1 cellular context compared by ENCODE assay signal in the genomic region with DNA sequence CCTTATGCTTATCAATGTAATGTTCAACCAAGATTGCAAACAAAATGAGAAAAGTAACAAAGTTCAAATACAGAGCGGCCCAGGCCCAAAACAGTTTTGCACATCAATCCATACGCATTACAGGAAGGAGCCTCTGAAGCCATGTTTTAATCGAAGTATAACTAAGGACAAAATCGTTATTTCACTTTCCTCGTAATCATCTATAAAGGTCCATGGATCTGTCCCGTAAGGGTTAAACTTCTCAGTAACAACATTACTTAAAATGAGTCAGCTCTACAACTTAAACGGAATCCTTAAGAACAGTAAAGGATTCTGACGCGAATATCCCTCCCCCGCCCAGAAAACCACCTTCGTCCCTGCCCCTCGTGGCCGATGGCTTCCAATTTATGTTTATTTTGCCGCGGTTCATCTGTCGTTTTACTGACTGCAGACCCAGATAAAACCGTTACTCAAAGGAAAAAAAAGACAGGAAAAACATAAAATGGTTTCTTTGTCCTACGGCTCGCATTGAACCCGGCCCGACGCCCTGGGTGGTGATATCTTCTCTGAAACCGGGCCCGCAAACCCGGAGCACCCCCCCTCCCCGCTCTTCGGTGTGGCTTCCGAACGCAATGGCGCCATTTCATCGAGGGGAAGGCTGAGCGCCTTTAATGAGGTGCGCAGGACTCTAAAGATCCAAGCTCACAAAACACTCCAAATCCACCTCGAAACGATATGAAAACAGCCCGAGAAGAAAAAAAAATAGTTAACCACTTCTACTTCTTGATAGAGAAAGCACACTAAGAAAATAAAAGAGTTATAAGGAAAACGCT.
TF ChIP-seq lines count a peak whose summit lies in the region.

No MANE protein-coding gene starts in this region.

TF ChIP-seq in HepG2, 621 proteins besides CTCF, POLR2A, EP300 and RAD21 (continued from another document and continues in another):
- no peak for TF ChIP-seq MEIS2 (CRISPR knock-in tag; IDR thresholded peaks at IDR 0.05)
- TF ChIP-seq GABPA (IDR thresholded peaks at IDR 0.05; ENCODE audit: low read depth, low read length), result no peak
- 0 out of 2 replicates have a peak, but pooled peaks have one; percentile 31 for TF ChIP-seq GABPA (CRISPR knock-in tag; IDR thresholded peaks at IDR 0.05; ENCODE audit: low read depth)
- TF ChIP-seq NRL (CRISPR knock-in tag; IDR thresholded peaks at IDR 0.05; ENCODE audit: borderline replicate concordance), result no peak
- TF ChIP-seq GLI4 (CRISPR knock-in tag; IDR thresholded peaks at IDR 0.05; ENCODE audit: borderline replicate concordance), result peak; percentile 4; the same call in 1 of the 2 replicates
- 0 out of 2 replicates have a peak, but pooled peaks have one; percentile 3 for TF ChIP-seq SAP130 (CRISPR knock-in tag; IDR thresholded peaks at IDR 0.05; ENCODE audit: low read depth)
- TF ChIP-seq SRSF1 (optimal IDR thresholded peaks at IDR 0.05; ENCODE audit: low read depth, low read length), result no peak
- TF ChIP-seq, protein P1, sequence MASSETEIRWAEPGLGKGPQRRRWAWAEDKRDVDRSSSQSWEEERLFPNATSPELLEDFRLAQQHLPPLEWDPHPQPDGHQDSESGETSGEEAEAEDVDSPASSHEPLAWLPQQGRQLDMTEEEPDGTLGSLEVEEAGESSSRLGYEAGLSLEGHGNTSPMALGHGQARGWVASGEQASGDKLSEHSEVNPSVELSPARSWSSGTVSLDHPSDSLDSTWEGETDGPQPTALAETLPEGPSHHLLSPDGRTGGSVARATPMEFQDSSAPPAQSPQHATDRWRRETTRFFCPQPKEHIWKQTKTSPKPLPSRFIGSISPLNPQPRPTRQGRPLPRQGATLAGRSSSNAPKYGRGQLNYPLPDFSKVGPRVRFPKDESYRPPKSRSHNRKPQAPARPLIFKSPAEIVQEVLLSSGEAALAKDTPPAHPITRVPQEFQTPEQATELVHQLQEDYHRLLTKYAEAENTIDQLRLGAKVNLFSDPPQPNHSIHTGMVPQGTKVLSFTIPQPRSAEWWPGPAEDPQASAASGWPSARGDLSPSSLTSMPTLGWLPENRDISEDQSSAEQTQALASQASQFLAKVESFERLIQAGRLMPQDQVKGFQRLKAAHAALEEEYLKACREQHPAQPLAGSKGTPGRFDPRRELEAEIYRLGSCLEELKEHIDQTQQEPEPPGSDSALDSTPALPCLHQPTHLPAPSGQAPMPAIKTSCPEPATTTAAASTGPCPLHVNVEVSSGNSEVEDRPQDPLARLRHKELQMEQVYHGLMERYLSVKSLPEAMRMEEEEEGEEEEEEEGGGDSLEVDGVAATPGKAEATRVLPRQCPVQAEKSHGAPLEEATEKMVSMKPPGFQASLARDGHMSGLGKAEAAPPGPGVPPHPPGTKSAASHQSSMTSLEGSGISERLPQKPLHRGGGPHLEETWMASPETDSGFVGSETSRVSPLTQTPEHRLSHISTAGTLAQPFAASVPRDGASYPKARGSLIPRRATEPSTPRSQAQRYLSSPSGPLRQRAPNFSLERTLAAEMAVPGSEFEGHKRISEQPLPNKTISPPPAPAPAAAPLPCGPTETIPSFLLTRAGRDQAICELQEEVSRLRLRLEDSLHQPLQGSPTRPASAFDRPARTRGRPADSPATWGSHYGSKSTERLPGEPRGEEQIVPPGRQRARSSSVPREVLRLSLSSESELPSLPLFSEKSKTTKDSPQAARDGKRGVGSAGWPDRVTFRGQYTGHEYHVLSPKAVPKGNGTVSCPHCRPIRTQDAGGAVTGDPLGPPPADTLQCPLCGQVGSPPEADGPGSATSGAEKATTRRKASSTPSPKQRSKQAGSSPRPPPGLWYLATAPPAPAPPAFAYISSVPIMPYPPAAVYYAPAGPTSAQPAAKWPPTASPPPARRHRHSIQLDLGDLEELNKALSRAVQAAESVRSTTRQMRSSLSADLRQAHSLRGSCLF (CRISPR knock-in tag; IDR thresholded peaks at IDR 0.05; ENCODE audit: borderline replicate concordance), result no peak
- 0 out of 2 replicates have a peak, but pooled peaks have one; percentile 17 for TF ChIP-seq NCOR1 (IDR thresholded peaks at IDR 0.05; ENCODE audit: borderline replicate concordance, low read length)
- TF ChIP-seq NFIC (IDR thresholded peaks at IDR 0.05; ENCODE audit: low read length), result peak; percentile 23; the same call in 1 of the 2 replicates
- TF ChIP-seq, protein P2, sequence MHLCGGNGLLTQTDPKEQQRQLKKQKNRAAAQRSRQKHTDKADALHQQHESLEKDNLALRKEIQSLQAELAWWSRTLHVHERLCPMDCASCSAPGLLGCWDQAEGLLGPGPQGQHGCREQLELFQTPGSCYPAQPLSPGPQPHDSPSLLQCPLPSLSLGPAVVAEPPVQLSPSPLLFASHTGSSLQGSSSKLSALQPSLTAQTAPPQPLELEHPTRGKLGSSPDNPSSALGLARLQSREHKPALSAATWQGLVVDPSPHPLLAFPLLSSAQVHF (CRISPR knock-in tag; IDR thresholded peaks at IDR 0.05), result no peak
- TF ChIP-seq DNMT1 (CRISPR knock-in tag; IDR thresholded peaks at IDR 0.05), result no peak
- peak; percentile 68 for TF ChIP-seq AGO1 (IDR thresholded peaks at IDR 0.05; ENCODE audit: low read depth, low read length, poor library complexity, severe bottlenecking)
- no peak for TF ChIP-seq SMC3 (IDR thresholded peaks at IDR 0.05; ENCODE audit: low read length)
- TF ChIP-seq CBX5 (CRISPR knock-in tag; IDR thresholded peaks at IDR 0.05; ENCODE audit: borderline replicate concordance), result no peak
- TF ChIP-seq, protein P3, sequence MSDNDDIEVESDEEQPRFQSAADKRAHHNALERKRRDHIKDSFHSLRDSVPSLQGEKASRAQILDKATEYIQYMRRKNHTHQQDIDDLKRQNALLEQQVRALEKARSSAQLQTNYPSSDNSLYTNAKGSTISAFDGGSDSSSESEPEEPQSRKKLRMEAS (IDR thresholded peaks at IDR 0.05), result 0 out of 2 replicates have a peak, but pooled peaks have one; percentile 8
- no peak for TF ChIP-seq FOXM1 (CRISPR knock-in tag; IDR thresholded peaks at IDR 0.05)
- TF ChIP-seq KDM1A (CRISPR knock-in tag; IDR thresholded peaks at IDR 0.05), result no peak
- TF ChIP-seq, protein P4, sequence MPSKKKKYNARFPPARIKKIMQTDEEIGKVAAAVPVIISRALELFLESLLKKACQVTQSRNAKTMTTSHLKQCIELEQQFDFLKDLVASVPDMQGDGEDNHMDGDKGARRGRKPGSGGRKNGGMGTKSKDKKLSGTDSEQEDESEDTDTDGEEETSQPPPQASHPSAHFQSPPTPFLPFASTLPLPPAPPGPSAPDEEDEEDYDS (CRISPR knock-in tag; IDR thresholded peaks at IDR 0.05), result no peak
- peak; percentile 10; the same call in 1 of the 2 replicates for TF ChIP-seq PHF8 (CRISPR knock-in tag; IDR thresholded peaks at IDR 0.05)
- no peak for TF ChIP-seq ETV5 (CRISPR knock-in tag; IDR thresholded peaks at IDR 0.05; ENCODE audit: borderline replicate concordance)
- TF ChIP-seq ZKSCAN1 (IDR thresholded peaks at IDR 0.05; ENCODE audit: low read length), result 0 out of 2 replicates have a peak, but pooled peaks have one; percentile 3
- TF ChIP-seq, protein P5, sequence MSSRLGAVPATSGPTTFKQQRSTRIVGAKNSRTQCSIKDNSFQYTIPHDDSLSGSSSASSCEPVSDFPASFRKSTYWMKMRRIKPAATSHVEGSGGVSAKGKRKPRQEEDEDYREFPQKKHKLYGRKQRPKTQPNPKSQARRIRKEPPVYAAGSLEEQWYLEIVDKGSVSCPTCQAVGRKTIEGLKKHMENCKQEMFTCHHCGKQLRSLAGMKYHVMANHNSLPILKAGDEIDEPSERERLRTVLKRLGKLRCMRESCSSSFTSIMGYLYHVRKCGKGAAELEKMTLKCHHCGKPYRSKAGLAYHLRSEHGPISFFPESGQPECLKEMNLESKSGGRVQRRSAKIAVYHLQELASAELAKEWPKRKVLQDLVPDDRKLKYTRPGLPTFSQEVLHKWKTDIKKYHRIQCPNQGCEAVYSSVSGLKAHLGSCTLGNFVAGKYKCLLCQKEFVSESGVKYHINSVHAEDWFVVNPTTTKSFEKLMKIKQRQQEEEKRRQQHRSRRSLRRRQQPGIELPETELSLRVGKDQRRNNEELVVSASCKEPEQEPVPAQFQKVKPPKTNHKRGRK (CRISPR knock-in tag; IDR thresholded peaks at IDR 0.05), result no peak
- no peak for TF ChIP-seq ARHGAP35 (CRISPR knock-in tag; IDR thresholded peaks at IDR 0.05; ENCODE audit: borderline replicate concordance)
- TF ChIP-seq ZNF484 (CRISPR knock-in tag; IDR thresholded peaks at IDR 0.05; ENCODE audit: borderline replicate concordance, low read depth), result no peak
- no peak for TF ChIP-seq DR1 (CRISPR knock-in tag; IDR thresholded peaks at IDR 0.05)
- TF ChIP-seq MZF1 (CRISPR knock-in tag; IDR thresholded peaks at IDR 0.05; ENCODE audit: borderline replicate concordance), result no peak
- TF ChIP-seq ZNF354B (CRISPR knock-in tag; IDR thresholded peaks at IDR 0.05), result no peak
- TF ChIP-seq, protein P6, sequence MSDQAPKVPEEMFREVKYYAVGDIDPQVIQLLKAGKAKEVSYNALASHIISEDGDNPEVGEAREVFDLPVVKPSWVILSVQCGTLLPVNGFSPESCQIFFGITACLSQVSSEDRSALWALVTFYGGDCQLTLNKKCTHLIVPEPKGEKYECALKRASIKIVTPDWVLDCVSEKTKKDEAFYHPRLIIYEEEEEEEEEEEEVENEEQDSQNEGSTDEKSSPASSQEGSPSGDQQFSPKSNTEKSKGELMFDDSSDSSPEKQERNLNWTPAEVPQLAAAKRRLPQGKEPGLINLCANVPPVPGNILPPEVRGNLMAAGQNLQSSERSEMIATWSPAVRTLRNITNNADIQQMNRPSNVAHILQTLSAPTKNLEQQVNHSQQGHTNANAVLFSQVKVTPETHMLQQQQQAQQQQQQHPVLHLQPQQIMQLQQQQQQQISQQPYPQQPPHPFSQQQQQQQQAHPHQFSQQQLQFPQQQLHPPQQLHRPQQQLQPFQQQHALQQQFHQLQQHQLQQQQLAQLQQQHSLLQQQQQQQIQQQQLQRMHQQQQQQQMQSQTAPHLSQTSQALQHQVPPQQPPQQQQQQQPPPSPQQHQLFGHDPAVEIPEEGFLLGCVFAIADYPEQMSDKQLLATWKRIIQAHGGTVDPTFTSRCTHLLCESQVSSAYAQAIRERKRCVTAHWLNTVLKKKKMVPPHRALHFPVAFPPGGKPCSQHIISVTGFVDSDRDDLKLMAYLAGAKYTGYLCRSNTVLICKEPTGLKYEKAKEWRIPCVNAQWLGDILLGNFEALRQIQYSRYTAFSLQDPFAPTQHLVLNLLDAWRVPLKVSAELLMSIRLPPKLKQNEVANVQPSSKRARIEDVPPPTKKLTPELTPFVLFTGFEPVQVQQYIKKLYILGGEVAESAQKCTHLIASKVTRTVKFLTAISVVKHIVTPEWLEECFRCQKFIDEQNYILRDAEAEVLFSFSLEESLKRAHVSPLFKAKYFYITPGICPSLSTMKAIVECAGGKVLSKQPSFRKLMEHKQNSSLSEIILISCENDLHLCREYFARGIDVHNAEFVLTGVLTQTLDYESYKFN (CRISPR knock-in tag; conservative IDR thresholded peaks at IDR 0.05), result no peak
- TF ChIP-seq, protein P7, sequence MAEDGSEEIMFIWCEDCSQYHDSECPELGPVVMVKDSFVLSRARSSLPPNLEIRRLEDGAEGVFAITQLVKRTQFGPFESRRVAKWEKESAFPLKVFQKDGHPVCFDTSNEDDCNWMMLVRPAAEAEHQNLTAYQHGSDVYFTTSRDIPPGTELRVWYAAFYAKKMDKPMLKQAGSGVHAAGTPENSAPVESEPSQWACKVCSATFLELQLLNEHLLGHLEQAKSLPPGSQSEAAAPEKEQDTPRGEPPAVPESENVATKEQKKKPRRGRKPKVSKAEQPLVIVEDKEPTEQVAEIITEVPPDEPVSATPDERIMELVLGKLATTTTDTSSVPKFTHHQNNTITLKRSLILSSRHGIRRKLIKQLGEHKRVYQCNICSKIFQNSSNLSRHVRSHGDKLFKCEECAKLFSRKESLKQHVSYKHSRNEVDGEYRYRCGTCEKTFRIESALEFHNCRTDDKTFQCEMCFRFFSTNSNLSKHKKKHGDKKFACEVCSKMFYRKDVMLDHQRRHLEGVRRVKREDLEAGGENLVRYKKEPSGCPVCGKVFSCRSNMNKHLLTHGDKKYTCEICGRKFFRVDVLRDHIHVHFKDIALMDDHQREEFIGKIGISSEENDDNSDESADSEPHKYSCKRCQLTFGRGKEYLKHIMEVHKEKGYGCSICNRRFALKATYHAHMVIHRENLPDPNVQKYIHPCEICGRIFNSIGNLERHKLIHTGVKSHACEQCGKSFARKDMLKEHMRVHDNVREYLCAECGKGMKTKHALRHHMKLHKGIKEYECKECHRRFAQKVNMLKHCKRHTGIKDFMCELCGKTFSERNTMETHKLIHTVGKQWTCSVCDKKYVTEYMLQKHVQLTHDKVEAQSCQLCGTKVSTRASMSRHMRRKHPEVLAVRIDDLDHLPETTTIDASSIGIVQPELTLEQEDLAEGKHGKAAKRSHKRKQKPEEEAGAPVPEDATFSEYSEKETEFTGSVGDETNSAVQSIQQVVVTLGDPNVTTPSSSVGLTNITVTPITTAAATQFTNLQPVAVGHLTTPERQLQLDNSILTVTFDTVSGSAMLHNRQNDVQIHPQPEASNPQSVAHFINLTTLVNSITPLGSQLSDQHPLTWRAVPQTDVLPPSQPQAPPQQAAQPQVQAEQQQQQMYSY (CRISPR knock-in tag; IDR thresholded peaks at IDR 0.05), result no peak
- no peak; the same call in 1 of the 2 replicates for TF ChIP-seq ZFY (CRISPR knock-in tag; IDR thresholded peaks at IDR 0.05)
- no peak for TF ChIP-seq FOXO1 (CRISPR knock-in tag; IDR thresholded peaks at IDR 0.05)
- TF ChIP-seq, protein P8, sequence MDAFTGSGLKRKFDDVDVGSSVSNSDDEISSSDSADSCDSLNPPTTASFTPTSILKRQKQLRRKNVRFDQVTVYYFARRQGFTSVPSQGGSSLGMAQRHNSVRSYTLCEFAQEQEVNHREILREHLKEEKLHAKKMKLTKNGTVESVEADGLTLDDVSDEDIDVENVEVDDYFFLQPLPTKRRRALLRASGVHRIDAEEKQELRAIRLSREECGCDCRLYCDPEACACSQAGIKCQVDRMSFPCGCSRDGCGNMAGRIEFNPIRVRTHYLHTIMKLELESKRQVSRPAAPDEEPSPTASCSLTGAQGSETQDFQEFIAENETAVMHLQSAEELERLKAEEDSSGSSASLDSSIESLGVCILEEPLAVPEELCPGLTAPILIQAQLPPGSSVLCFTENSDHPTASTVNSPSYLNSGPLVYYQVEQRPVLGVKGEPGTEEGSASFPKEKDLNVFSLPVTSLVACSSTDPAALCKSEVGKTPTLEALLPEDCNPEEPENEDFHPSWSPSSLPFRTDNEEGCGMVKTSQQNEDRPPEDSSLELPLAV (CRISPR knock-in tag; conservative IDR thresholded peaks at IDR 0.05; ENCODE audit: low read depth), result no peak
- no peak for TF ChIP-seq ZNF263 (CRISPR knock-in tag; IDR thresholded peaks at IDR 0.05)
- TF ChIP-seq, protein P9, sequence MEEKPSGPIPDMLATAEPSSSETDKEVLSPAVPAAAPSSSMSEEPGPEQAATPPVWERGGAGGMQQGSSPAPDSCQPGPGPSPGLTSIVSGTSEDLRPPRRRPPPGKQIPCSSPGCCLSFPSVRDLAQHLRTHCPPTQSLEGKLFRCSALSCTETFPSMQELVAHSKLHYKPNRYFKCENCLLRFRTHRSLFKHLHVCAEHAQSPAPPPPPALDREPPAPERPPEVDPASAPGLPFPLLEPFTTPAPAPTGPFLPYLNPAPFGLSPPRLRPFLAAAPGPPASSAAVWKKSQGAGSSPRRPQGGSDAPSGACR (CRISPR knock-in tag; IDR thresholded peaks at IDR 0.05), result no peak
- TF ChIP-seq ZNF709 (CRISPR knock-in tag; IDR thresholded peaks at IDR 0.05), result no peak
- no peak for TF ChIP-seq ZBTB1 (CRISPR knock-in tag; IDR thresholded peaks at IDR 0.05; ENCODE audit: borderline replicate concordance)
- TF ChIP-seq, protein P10, sequence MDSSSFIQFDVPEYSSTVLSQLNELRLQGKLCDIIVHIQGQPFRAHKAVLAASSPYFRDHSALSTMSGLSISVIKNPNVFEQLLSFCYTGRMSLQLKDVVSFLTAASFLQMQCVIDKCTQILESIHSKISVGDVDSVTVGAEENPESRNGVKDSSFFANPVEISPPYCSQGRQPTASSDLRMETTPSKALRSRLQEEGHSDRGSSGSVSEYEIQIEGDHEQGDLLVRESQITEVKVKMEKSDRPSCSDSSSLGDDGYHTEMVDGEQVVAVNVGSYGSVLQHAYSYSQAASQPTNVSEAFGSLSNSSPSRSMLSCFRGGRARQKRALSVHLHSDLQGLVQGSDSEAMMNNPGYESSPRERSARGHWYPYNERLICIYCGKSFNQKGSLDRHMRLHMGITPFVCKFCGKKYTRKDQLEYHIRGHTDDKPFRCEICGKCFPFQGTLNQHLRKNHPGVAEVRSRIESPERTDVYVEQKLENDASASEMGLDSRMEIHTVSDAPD (CRISPR knock-in tag; IDR thresholded peaks at IDR 0.05), result no peak
